Comparison of ENCODE assay signal across 29 cellular contexts in genomic region chr1:53505401-53505800, GRCh38. TPM values are rescaled to one million over a fixed set of nuclear protein-coding genes. Genes with fewer than 3 reads are reported as not detected.
"Had no signal": no experiment of that assay in that cellular context is flagged by ENCODE, and none has a peak within 500 bp of the region (broad histone marks: within the 10 kb centered on the region; RNA-seq: fewer than 3 reads in every experiment).

No MANE protein-coding gene starts in this region.

- DNase-seq: activated CD4-positive, alpha-beta memory T cell treated with anti-CD3 and anti-CD28 coated beads, Interleukin-2, amount 10 ng/mL, durations not matched to agents 7 days and 5 days; activated CD4-positive, alpha-beta T cell treated with anti-CD3 and anti-CD28 coated beads for 36 hours; activated CD4-positive, alpha-beta T cell treated with anti-CD3 and anti-CD28 coated beads, Interleukin-2, amount 50 U/mL, for 1 hour; activated CD4-positive, CD25-positive, alpha-beta regulatory T cell; activated naive CD4-positive, alpha-beta T cell treated with anti-CD3 and anti-CD28 coated beads, Interleukin-2, amount 50 U/mL, for 16 hours; activated naive CD8-positive, alpha-beta T cell treated with anti-CD3 and anti-CD28 coated beads, Interleukin-2, amount 10 ng/mL, durations not matched to agents 7 days and 5 days; activated T-cell treated with anti-CD3 and anti-CD28 coated beads, Interleukin-2, amount 50 U/mL, for 72 hours; adrenal gland; central memory CD4-positive, alpha-beta T cell; Karpas-422; MM.1S; NCI-H1417; NCI-H1930; NCI-H345; NCI-H510A; NCI-H526 treated with DMSO at 0.1 percent for 48 hours; NCI-H82; PC-3; SIG-M5; T-cell; T-helper 2 cell; T1000 had no signal

- H3K4me1 ChIP-seq: adrenal gland had no signal

- H3K36me3 ChIP-seq: adrenal gland had no signal

- ATAC-seq: activated CD4-positive, alpha-beta T cell treated with anti-CD3 and anti-CD28 coated beads for 36 hours; activated T-cell treated with anti-CD3 and anti-CD28 coated beads, Interleukin-2, amount 50 U/mL, for 72 hours; PC-3; T-cell had no signal

- H3K4me3 ChIP-seq: adrenal gland, SK-N-MC had no signal

- H3K27ac ChIP-seq: adrenal gland, SK-N-MC had no signal

- H3K9me3 ChIP-seq: adrenal gland had no signal

- FAIRE-seq: bronchial epithelial cell, RCC 7860, TTC549 had no signal

RNA-seq across cellular contexts. Expression of gene DMRTB1, which starts 46.2 kb away (rescaled TPM):
- total RNA-seq: activated CD4-positive, alpha-beta memory T cell treated with anti-CD3 and anti-CD28 coated beads, Interleukin-2, amount 10 ng/mL, durations not matched to agents 7 days and 5 days; activated CD8-positive, alpha-beta memory T cell treated with anti-CD3 and anti-CD28 coated beads for 36 hours; activated naive CD8-positive, alpha-beta T cell treated with anti-CD3 and anti-CD28 coated beads, Interleukin-2, amount 10 ng/mL, durations not matched to agents 7 days and 5 days; activated T-cell treated with anti-CD3 and anti-CD28 coated beads, Interleukin-2, amount 50 U/mL, for 72 hours; adrenal gland; aorta; bronchial epithelial cell; chondrocyte; PC-3; T-cell had no signal
- polyA plus RNA-seq: adrenal gland, aorta had no signal
